13 cellular contexts compared by ENCODE assay signal in genomic region chr11:66338276-66339162, GRCh38. TPM values are rescaled to one million over a fixed set of nuclear protein-coding genes. Genes with fewer than 3 reads are reported as not detected.
DNase-seq lines count a peak whose midpoint lies in the region; ATAC-seq, FAIRE-seq and TF ChIP-seq lines count a peak whose summit lies in the region.
"Had no signal": no experiment of that assay in that cellular context is flagged by ENCODE, and none has a peak within 500 bp of the region (broad histone marks: within the 10 kb centered on the region; RNA-seq: fewer than 3 reads in every experiment).

No MANE protein-coding gene starts in this region.

- H3K27me3 Mint-ChIP-seq in stimulated activated naive CD8-positive, alpha-beta T cell treated with anti-CD3 and anti-CD28 coated beads, Interleukin-15, amount 100 ng/mL, for 72 hours = no peaks in the 10 kb centered on the region

- H3K27me3 ChIP-seq in GM12878 (replicated peaks in 1 of 2; ENCODE audit: control insufficient read depth in 2 of 2, insufficient read depth in 2 of 2, low read length in 1 of 2) (no peaks in the 10 kb centered on the region), left lung (no peaks in the 10 kb centered on the region)

- peak overlapping the region; percentile 66 to 84 for H3K27ac Mint-ChIP-seq in stimulated activated naive CD8-positive, alpha-beta T cell treated with anti-CD3 and anti-CD28 coated beads, Interleukin-15, amount 100 ng/mL, for 72 hours

- H2AFZ ChIP-seq in GM12878 (ENCODE audit: control insufficient read depth, low read depth, low read length) = no peak overlapping the region

- SMC1A ChIA-PET in GM12878 (lab: Charles Lee; ENCODE audit: uncharacterized antibody, unreplicated experiment) = interaction anchor here (0.9 to 1.6 kb wide), 3 partner anchors 21 to 51 kb away, joined by 3 to 7 read pairs (median 3); partner anchors contain the start of gene CD248

- intact Hi-C loops in GM12878 (cut with micrococcal nuclease; ENCODE audit: unreplicated experiment) = no loop called here
- intact Hi-C loops in left lung (cut with DNase I) = no loop called here

- H3K4me3 Mint-ChIP-seq in stimulated activated naive CD8-positive, alpha-beta T cell treated with anti-CD3 and anti-CD28 coated beads, Interleukin-15, amount 100 ng/mL, for 72 hours = peak overlapping the region in 1 of 2 donors; percentile 44

- no peak for TF ChIP-seq EP300 in GM12878 (IDR thresholded peaks at IDR 0.05; ENCODE audit: borderline replicate concordance in 1 of 2, control insufficient read depth in 1 of 2, low read depth in 2 of 2, low read length in 2 of 2)

- TF ChIP-seq POLR2A in GM12878 (IDR thresholded peaks at IDR 0.05; ENCODE audit: low read depth, low read length) = 0 out of 2 replicates have a peak, but pooled peaks have one; percentile 6

- H3K4me2 ChIP-seq in GM12878 (ENCODE audit: control insufficient read depth, insufficient read depth) = no peak overlapping the region

- H3K4me1 Mint-ChIP-seq in stimulated activated naive CD8-positive, alpha-beta T cell treated with anti-CD3 and anti-CD28 coated beads, Interleukin-15, amount 100 ng/mL, for 72 hours = peaks cover 55% of the 10 kb centered on the region

- 83% methylated on average over 14 of the region's 17 CpGs for WGBS in GM12878 (ENCODE audit: insufficient coverage, insufficient replicate concordance, low lambda C conversion rate, missing lambda C conversion rate)

- no peaks in the 10 kb centered on the region for H3K9me3 Mint-ChIP-seq in stimulated activated naive CD8-positive, alpha-beta T cell treated with anti-CD3 and anti-CD28 coated beads, Interleukin-15, amount 100 ng/mL, for 72 hours

- H4K20me1 ChIP-seq in GM12878 (ENCODE audit: control insufficient read depth, insufficient read depth) = no peaks in the 10 kb centered on the region

- TF ChIP-seq CTCF in GM12878 (IDR thresholded peaks at IDR 0.05 in 2 of 3, conservative IDR thresholded peaks at IDR 0.05 in 1 of 3; ENCODE audit: control insufficient read depth in 2 of 3, extremely low read depth in 1 of 3, insufficient read depth in 1 of 3, low read depth in 3 of 3, low read length in 3 of 3) = no peak
- no peak for TF ChIP-seq CTCF in left lung (IDR thresholded peaks at IDR 0.05)

- H3K27ac ChIP-seq in GM12878 (ENCODE audit: control insufficient read depth, insufficient read depth) (no peak overlapping the region), left lung (no peak overlapping the region)
- H3K27ac ChIP-seq: neutrophil had no signal

- peaks cover 0 to 19% of the 10 kb centered on the region in 2 experiments; a peak in 3 of 4 replicates for H3K36me3 ChIP-seq in GM12878 (ENCODE audit: control insufficient read depth in 2 of 2, insufficient read depth in 2 of 2, low read length in 1 of 2)
- H3K36me3 ChIP-seq in left lung = peaks cover 0 to 66% of the 10 kb centered on the region in 2 donors

- TF ChIP-seq RAD21 in GM12878 (IDR thresholded peaks at IDR 0.05; ENCODE audit: insufficient read depth, low read depth, low read length) = no peak

- H3K4me3 ChIP-seq in GM12878 (no peak overlapping the region), left lung (no peak overlapping the region)
- H3K4me3 ChIP-seq: HAP-1 had no signal

- FAIRE-seq in GM12878 (lab: Jason Lieb, UNC) = no peak

- no peak for DNase-seq in stimulated activated naive CD8-positive, alpha-beta T cell treated with anti-CD3 and anti-CD28 coated beads, Interleukin-15, amount 100 ng/mL, for 72 hours
- no peak for DNase-seq in stimulated activated naive CD8-positive, alpha-beta T cell treated with anti-CD3 and anti-CD28 coated beads, Interleukin-15, Interleukin-2, amounts not matched to agents 100 U/mL and 50 U/mL, for 24 hours
- DNase-seq in GM12878 (ENCODE audit: low read depth, low spot score) (no peak), left lung (peak; percentile 29 to 50), NCI-H1436 treated with DMSO at 0.1 percent for 48 hours (lab: John Stamatoyannopoulos, UW) (no peak), NCI-H2081 treated with DMSO at 0.1 percent for 48 hours (lab: John Stamatoyannopoulos, UW) (no peak), NAMALWA (ENCODE audit: low spot score) (no peak)
- DNase-seq: NCI-H187 treated with DMSO at 0.1 percent for 48 hours, SW 1271 had no signal

- RAD21 ChIA-PET in GM12878 (lab: Charles Lee; ENCODE audit: unreplicated experiment) = interaction anchor here (1.2 to 1.4 kb wide), 2 partner anchors 26 to 48 kb away, joined by 3 to 6 read pairs; no protein-coding TSS in a partner anchor

- peaks cover 3% of the 10 kb centered on the region; the same call in 1 of the 2 replicates for H3K79me2 ChIP-seq in GM12878 (ENCODE audit: control insufficient read depth, insufficient read depth, low read length)

- no peak overlapping the region for H3K9ac ChIP-seq in GM12878 (ENCODE audit: control insufficient read depth, insufficient read depth, low read length)

- in situ Hi-C loops in GM12878 (cut with MboI) = no loop called here

- CTCF ChIA-PET in GM12878 (lab: Yijun Ruan, JAX) = interaction anchor here (1.5 to 1.6 kb wide), 3 partner anchors 27 to 47 kb away, joined by 6 to 12 read pairs (median 8); no protein-coding TSS in a partner anchor

- H3K4me1 ChIP-seq in GM12878 (ENCODE audit: control insufficient read depth, insufficient read depth, low read length) (peaks cover 21% of the 10 kb centered on the region), left lung (peaks cover 19 to 40% of the 10 kb centered on the region in 2 donors)
- H3K4me1 ChIP-seq: HAP-1 had no signal

- POLR2A ChIA-PET in GM12878 (lab: Charles Lee) = interaction anchor here (0.6 kb wide), 1 partner anchor 13 kb away, joined by 5 read pairs; no protein-coding TSS in a partner anchor

- ATAC-seq in stimulated activated naive CD8-positive, alpha-beta T cell treated with anti-CD3 and anti-CD28 coated beads, Interleukin-15, amount 100 ng/mL, for 72 hours = no peak
- no peak for ATAC-seq in stimulated activated naive CD8-positive, alpha-beta T cell treated with anti-CD3 and anti-CD28 coated beads, Interleukin-15, Interleukin-2, amounts not matched to agents 100 U/mL and 50 U/mL, for 24 hours
- ATAC-seq in GM12878 = no peak
- ATAC-seq in left lung = no peak
- ATAC-seq in GM21576 (IDR thresholded peaks at IDR 0.05; ENCODE audit: unreplicated experiment) = no peak
- ATAC-seq: PC-3 had no signal

- BruUV-seq in GM12878 (replicated peaks; lab: Mats Ljungman, UMichigan) = no TSS peak

- H3K9me3 ChIP-seq in GM12878 (replicated peaks; ENCODE audit: control insufficient read depth, insufficient read depth, low read length) (no peaks in the 10 kb centered on the region), left lung (no peaks in the 10 kb centered on the region)
- H3K9me3 ChIP-seq: HAP-1, neutrophil had no signal

RNA-seq across cellular contexts. Expression of gene RIN1, which starts 2.3 kb away (rescaled TPM):
- total RNA-seq in GM12878 (2013; cell fraction: nucleolus; rRNA removed) = 1.3 and 1.4 TPM in 2 replicates
- total RNA-seq in GM12878 (2014; rRNA removed) (0.11 and 0.49 TPM in 2 replicates), GM12878 (2014; rRNA removed; fragmentation: Illumina TruSeq; extraction: Trizol) (0.09 and 0.13 TPM in 2 replicates), GM12878 (2021) (0.48 and 0.69 TPM in 2 replicates), left lung (10 to 100 TPM in 1 of 2 donors, 1 to 10 TPM in 1; 7.1 to 10.2 TPM)
- not detected for polyA plus RNA-seq in GM12878 (2011; ENCODE audit: low read depth)
- polyA plus RNA-seq in GM12878 (2011; rRNA removed) (0.04 and 0.22 TPM in 2 replicates), GM12878 (2014; fragmentation: Illumina TruSeq; extraction: Trizol) (0.41 TPM in 1 of 2 replicates, not detected in the other), GM12878 (2014; fragmentation: Nextera tagmentation; extraction: Ambion mirVana) (under 1 TPM in 1 of 2 experiments, not detected in 1; 0.04 TPM), GM12878 (2014; rRNA removed) (0.47 and 0.54 TPM in 2 replicates), GM12878 (2016; fragmentation: Nextera tagmentation; extraction: Ambion mirVana) (under 1 TPM; 0.15 to 0.43 TPM)
- 0.15 and 0.43 TPM in 2 replicates for polyA plus RNA-seq in GM12878 (2011; cell fraction: cytosol; rRNA removed)
- 3.7 and 4.8 TPM in 2 replicates for polyA plus RNA-seq in GM12878 (2011; cell fraction: nucleus; rRNA removed)
- polyA plus RNA-seq in GM12878 (2012) = 0.24 and 0.28 TPM in 2 replicates
- 0.37 TPM in 1 of 2 replicates, not detected in the other for polyA minus RNA-seq in GM12878 (2011; rRNA and poly(A)+ RNA removed)
- 0.40 TPM in 1 of 2 replicates, not detected in the other for polyA minus RNA-seq in GM12878 (2011; cell fraction: cytosol; rRNA and poly(A)+ RNA removed)
- 0.85 and 2.6 TPM in 2 replicates for polyA minus RNA-seq in GM12878 (2011; cell fraction: nucleus; rRNA and poly(A)+ RNA removed)

RNA-seq across cellular contexts. Expression of gene BRMS1, which starts 6.4 kb away (rescaled TPM):
- 11.8 and 18.2 TPM in 2 replicates for total RNA-seq in GM12878 (2013; cell fraction: nucleolus; rRNA removed)
- 63.5 and 64.0 TPM in 2 replicates for total RNA-seq in GM12878 (2014; rRNA removed)
- total RNA-seq in GM12878 (2014; rRNA removed; fragmentation: Illumina TruSeq; extraction: Trizol) = 38.7 and 42.4 TPM in 2 replicates
- total RNA-seq in GM12878 (2021) = 49.6 and 54.7 TPM in 2 replicates
- polyA plus RNA-seq in GM12878 (2011; ENCODE audit: low read depth) = 15.4 TPM
- 28.9 and 33.7 TPM in 2 replicates for polyA plus RNA-seq in GM12878 (2011; rRNA removed)
- polyA plus RNA-seq in GM12878 (2011; cell fraction: cytosol; rRNA removed) = 40.1 and 54.9 TPM in 2 replicates
- 36.8 and 47.4 TPM in 2 replicates for polyA plus RNA-seq in GM12878 (2011; cell fraction: nucleus; rRNA removed)
- polyA plus RNA-seq in GM12878 (2012) = 25.6 and 30.1 TPM in 2 replicates
- polyA plus RNA-seq in GM12878 (2014; fragmentation: Illumina TruSeq; extraction: Trizol) = 11.6 and 29.1 TPM in 2 replicates
- polyA plus RNA-seq in GM12878 (2014; fragmentation: Nextera tagmentation; extraction: Ambion mirVana) = 1 to 10 TPM; 2.1 to 8.6 TPM
- 58.6 and 59.9 TPM in 2 replicates for polyA plus RNA-seq in GM12878 (2014; rRNA removed)
- polyA plus RNA-seq in GM12878 (2016; fragmentation: Nextera tagmentation; extraction: Ambion mirVana) = 10 to 100 TPM; 82.5 to 85.3 TPM
- 7.2 and 16.5 TPM in 2 replicates for polyA minus RNA-seq in GM12878 (2011; rRNA and poly(A)+ RNA removed)
- 9.7 and 9.9 TPM in 2 replicates for polyA minus RNA-seq in GM12878 (2011; cell fraction: cytosol; rRNA and poly(A)+ RNA removed)
- 6.6 and 12.2 TPM in 2 replicates for polyA minus RNA-seq in GM12878 (2011; cell fraction: nucleus; rRNA and poly(A)+ RNA removed)
- total RNA-seq in left lung = 10 to 100 TPM; 28.7 to 34.3 TPM

RNA-seq across cellular contexts. Expression of gene B4GAT1, which starts 8.9 kb away (rescaled TPM):
- 9.2 and 9.9 TPM in 2 replicates for total RNA-seq in GM12878 (2013; cell fraction: nucleolus; rRNA removed)
- total RNA-seq in GM12878 (2014; rRNA removed) (6.3 and 7.2 TPM in 2 replicates), GM12878 (2014; rRNA removed; fragmentation: Illumina TruSeq; extraction: Trizol) (2.3 and 2.4 TPM in 2 replicates), GM12878 (2021) (5.7 and 5.9 TPM in 2 replicates), left lung (10 to 100 TPM; 22.9 to 29.7 TPM)
- 1.8 TPM for polyA plus RNA-seq in GM12878 (2011; ENCODE audit: low read depth)
- polyA plus RNA-seq in GM12878 (2011; rRNA removed) (2.1 and 3.6 TPM in 2 replicates), GM12878 (2014; fragmentation: Illumina TruSeq; extraction: Trizol) (1.4 and 1.9 TPM in 2 replicates), GM12878 (2014; fragmentation: Nextera tagmentation; extraction: Ambion mirVana) (1 to 10 TPM in 1 of 2 experiments, under 1 TPM in 1; 0.55 to 1.5 TPM), GM12878 (2014; rRNA removed) (5.0 and 5.7 TPM in 2 replicates), GM12878 (2016; fragmentation: Nextera tagmentation; extraction: Ambion mirVana) (10 to 100 TPM in 1 of 2 experiments, 1 to 10 TPM in 1; 9.4 to 11.1 TPM)
- 3.3 and 4.2 TPM in 2 replicates for polyA plus RNA-seq in GM12878 (2011; cell fraction: cytosol; rRNA removed)
- 3.4 and 3.5 TPM in 2 replicates for polyA plus RNA-seq in GM12878 (2011; cell fraction: nucleus; rRNA removed)
- polyA plus RNA-seq in GM12878 (2012) = 4.1 and 5.5 TPM in 2 replicates
- 2.6 TPM in 2 replicates for polyA minus RNA-seq in GM12878 (2011; rRNA and poly(A)+ RNA removed)
- 1.5 and 1.7 TPM in 2 replicates for polyA minus RNA-seq in GM12878 (2011; cell fraction: cytosol; rRNA and poly(A)+ RNA removed)
- 2.8 TPM in 2 replicates for polyA minus RNA-seq in GM12878 (2011; cell fraction: nucleus; rRNA and poly(A)+ RNA removed)

RNA-seq across cellular contexts. Expression of gene CD248, which starts 21.7 kb away (rescaled TPM):
- not detected in 2 replicates for total RNA-seq in GM12878 (2013; cell fraction: nucleolus; rRNA removed)
- total RNA-seq in GM12878 (2014; rRNA removed) (not detected in 2 replicates), GM12878 (2014; rRNA removed; fragmentation: Illumina TruSeq; extraction: Trizol) (not detected in 2 replicates), GM12878 (2021) (0.13 and 0.21 TPM in 2 replicates), left lung (10 to 100 TPM; 69.8 to 74.3 TPM)
- not detected for polyA plus RNA-seq in GM12878 (2011; ENCODE audit: low read depth)
- polyA plus RNA-seq in GM12878 (2011; rRNA removed) (not detected in 2 replicates), GM12878 (2014; fragmentation: Illumina TruSeq; extraction: Trizol) (not detected in 2 replicates), GM12878 (2014; fragmentation: Nextera tagmentation; extraction: Ambion mirVana) (not detected), GM12878 (2014; rRNA removed) (not detected in 2 replicates), GM12878 (2016; fragmentation: Nextera tagmentation; extraction: Ambion mirVana) (under 1 TPM; 0.10 to 0.20 TPM)
- not detected in 2 replicates for polyA plus RNA-seq in GM12878 (2011; cell fraction: cytosol; rRNA removed)
- polyA plus RNA-seq in GM12878 (2011; cell fraction: nucleus; rRNA removed) = not detected in 2 replicates
- polyA plus RNA-seq in GM12878 (2012) = not detected in 2 replicates
- polyA minus RNA-seq in GM12878 (2011; rRNA and poly(A)+ RNA removed) = not detected in 2 replicates
- polyA minus RNA-seq in GM12878 (2011; cell fraction: cytosol; rRNA and poly(A)+ RNA removed) = not detected in 2 replicates
- not detected in 2 replicates for polyA minus RNA-seq in GM12878 (2011; cell fraction: nucleus; rRNA and poly(A)+ RNA removed)
- total RNA-seq: PC-3 had no signal

RNA-seq across cellular contexts. Expression of gene SLC29A2, which starts 33.0 kb away (rescaled TPM):
- 24.0 and 24.5 TPM in 2 replicates for total RNA-seq in GM12878 (2013; cell fraction: nucleolus; rRNA removed)
- total RNA-seq in GM12878 (2014; rRNA removed) = 2.2 TPM in 2 replicates
- total RNA-seq in GM12878 (2014; rRNA removed; fragmentation: Illumina TruSeq; extraction: Trizol) = 1.5 TPM in 2 replicates
- total RNA-seq in GM12878 (2021) = 4.7 and 6.0 TPM in 2 replicates
- 2.0 TPM for polyA plus RNA-seq in GM12878 (2011; ENCODE audit: low read depth)
- 1.5 and 3.4 TPM in 2 replicates for polyA plus RNA-seq in GM12878 (2011; rRNA removed)
- polyA plus RNA-seq in GM12878 (2011; cell fraction: cytosol; rRNA removed) = 3.4 and 4.3 TPM in 2 replicates
- 24.4 and 32.3 TPM in 2 replicates for polyA plus RNA-seq in GM12878 (2011; cell fraction: nucleus; rRNA removed)
- 3.4 and 5.7 TPM in 2 replicates for polyA plus RNA-seq in GM12878 (2012)
- 2.7 and 3.5 TPM in 2 replicates for polyA plus RNA-seq in GM12878 (2014; fragmentation: Illumina TruSeq; extraction: Trizol)
- polyA plus RNA-seq in GM12878 (2014; fragmentation: Nextera tagmentation; extraction: Ambion mirVana) = under 1 TPM; 0.27 to 0.44 TPM
- polyA plus RNA-seq in GM12878 (2014; rRNA removed) = 7.5 and 7.7 TPM in 2 replicates
- polyA plus RNA-seq in GM12878 (2016; fragmentation: Nextera tagmentation; extraction: Ambion mirVana) = 1 to 10 TPM; 1.9 to 2.1 TPM
- polyA minus RNA-seq in GM12878 (2011; rRNA and poly(A)+ RNA removed) = 1.8 and 3.0 TPM in 2 replicates
- polyA minus RNA-seq in GM12878 (2011; cell fraction: cytosol; rRNA and poly(A)+ RNA removed) = 1.9 and 2.4 TPM in 2 replicates
- polyA minus RNA-seq in GM12878 (2011; cell fraction: nucleus; rRNA and poly(A)+ RNA removed) = 3.1 and 4.1 TPM in 2 replicates
- 10 to 100 TPM; 16.2 to 22.8 TPM for total RNA-seq in left lung

Comparison
In these comparisons a context has a peak if more than half of its experiments do, and no peak if none do; other contexts are left out.
1. DNase-seq: peak in left lung (2 of 2); none in stimulated activated naive CD8-positive, alpha-beta T cell treated with anti-CD3 and anti-CD28 coated beads, Interleukin-15, amount 100 ng/mL, for 72 hours (0 of 2), stimulated activated naive CD8-positive, alpha-beta T cell treated with anti-CD3 and anti-CD28 coated beads, Interleukin-15, Interleukin-2, amounts not matched to agents 100 U/mL and 50 U/mL, for 24 hours (single experiment), GM12878 (single experiment), NCI-H1436 treated with DMSO at 0.1 percent for 48 hours (single experiment), NCI-H2081 treated with DMSO at 0.1 percent for 48 hours (single experiment) and NAMALWA (single experiment).